8 cellular contexts compared by ENCODE assay signal in genomic region chr17:336110-337021, GRCh38. TPM values are rescaled to one million over a fixed set of nuclear protein-coding genes. Genes with fewer than 3 reads are reported as not detected.
DNase-seq lines count a peak whose midpoint lies in the region; ATAC-seq and TF ChIP-seq lines count a peak whose summit lies in the region.

No MANE protein-coding gene starts in this region.

- H3K4me3 Mint-ChIP-seq in CD4-positive, CD25-positive, alpha-beta regulatory T cell: peak overlapping the region in 2 of 4 donors; percentile 59 to 70

- H3K4me3 ChIP-seq in CD4-positive, CD25-positive, alpha-beta regulatory T cell (ENCODE audit: low read depth, low read length): no peak overlapping the region
- H3K4me3 ChIP-seq in coronary artery: peak overlapping the region; percentile 45
- H3K4me3 ChIP-seq in neuronal stem cell (ENCODE audit: low read length in 2 of 2): no peak overlapping the region

- no peak overlapping the region for H3K4ac ChIP-seq in neuronal stem cell (ENCODE audit: low read length)

- peaks cover 6% of the 10 kb centered on the region for H3K4me1 ChIP-seq in CD4-positive, CD25-positive, alpha-beta regulatory T cell (ENCODE audit: control insufficient read depth, insufficient read depth, low read length, poor library complexity, severe bottlenecking)
- H3K4me1 ChIP-seq in neuronal stem cell (ENCODE audit: control insufficient read depth in 2 of 2, insufficient read depth in 1 of 2, low read depth in 1 of 2, low read length in 2 of 2): peaks cover 5 to 10% of the 10 kb centered on the region in 2 donors

- H3K9me3 ChIP-seq in CD4-positive, CD25-positive, alpha-beta regulatory T cell (ENCODE audit: control insufficient read depth in 2 of 2, low read length in 2 of 2): no peaks in the 10 kb centered on the region
- no peaks in the 10 kb centered on the region for H3K9me3 ChIP-seq in neuronal stem cell (replicated peaks in 1 of 2; ENCODE audit: control insufficient read depth in 2 of 2, insufficient read depth in 1 of 2, low read depth in 1 of 2, low read length in 2 of 2)

- WGBS in neuronal stem cell (ENCODE audit: extremely low coverage in 2 of 2, insufficient read length in 2 of 2, insufficient replicate concordance in 1 of 2), 2 donors: no CpG with 5 or more reads among the region's 37 CpGs

- peak; percentile 6 to 50 (median 23) for DNase-seq in CD4-positive, CD25-positive, alpha-beta regulatory T cell
- DNase-seq in NCI-H1694 treated with DMSO at 0.1 percent for 48 hours (lab: John Stamatoyannopoulos, UW) (peak; percentile 51), coronary artery (ENCODE audit: low spot score) (no peak), neuronal stem cell (ENCODE audit: low spot score) (no peak), cerebellar cortex (ENCODE audit: low spot score) (no peak), globus pallidus (ENCODE audit: low spot score) (no peak)

- TF ChIP-seq CTCF in coronary artery (IDR thresholded peaks at IDR 0.05): no peak

- peak overlapping the region; percentile 49 for H2BK5ac ChIP-seq in neuronal stem cell (ENCODE audit: low read length)

- peak overlapping the region; percentile 71 for H2AK5ac ChIP-seq in neuronal stem cell (ENCODE audit: low read depth, low read length)

- H3K27ac Mint-ChIP-seq in CD4-positive, CD25-positive, alpha-beta regulatory T cell: peak overlapping the region; percentile 85 to 88 (median 85)

- peak overlapping the region; percentile 17 for H3K14ac ChIP-seq in neuronal stem cell (ENCODE audit: low read length)

- H3K23ac ChIP-seq in neuronal stem cell (ENCODE audit: low read depth, low read length, poor library complexity): peak overlapping the region; percentile 31

- no peak overlapping the region for H2BK120ac ChIP-seq in neuronal stem cell (ENCODE audit: low read depth, low read length)

- no peak overlapping the region for H2BK12ac ChIP-seq in neuronal stem cell (ENCODE audit: low read length)

- H3K9ac ChIP-seq in neuronal stem cell (ENCODE audit: low read depth, low read length, poor library complexity): no peak overlapping the region

- no peak overlapping the region for H4K8ac ChIP-seq in neuronal stem cell (ENCODE audit: low read depth, low read length)

- no peaks in the 10 kb centered on the region for H3K9me3 Mint-ChIP-seq in CD4-positive, CD25-positive, alpha-beta regulatory T cell

- H3K79me1 ChIP-seq in neuronal stem cell (ENCODE audit: low read depth, low read length): peaks cover 7% of the 10 kb centered on the region

- ATAC-seq in CD4-positive, CD25-positive, alpha-beta regulatory T cell (ENCODE audit: low read depth in 2 of 2): peak; percentile 51 to 52
- no peak for ATAC-seq in GM21423 (IDR thresholded peaks at IDR 0.05; ENCODE audit: unreplicated experiment)
- no peak for ATAC-seq in GM19397 (IDR thresholded peaks at IDR 0.05; ENCODE audit: unreplicated experiment)

- H3K4me1 Mint-ChIP-seq in CD4-positive, CD25-positive, alpha-beta regulatory T cell: peaks cover 0 to 43% (median 4%) of the 10 kb centered on the region in 4 donors

- peaks cover 4% of the 10 kb centered on the region for H3K27me3 Mint-ChIP-seq in CD4-positive, CD25-positive, alpha-beta regulatory T cell

- H2AFZ ChIP-seq in neuronal stem cell (ENCODE audit: low read length): no peak overlapping the region

- no peak overlapping the region for H3K4me2 ChIP-seq in neuronal stem cell (ENCODE audit: insufficient read depth, low read length, poor library complexity, severe bottlenecking)

- H3K27ac ChIP-seq in CD4-positive, CD25-positive, alpha-beta regulatory T cell (ENCODE audit: insufficient read depth, low read length, poor library complexity, severe bottlenecking): no peak overlapping the region
- H3K27ac ChIP-seq in coronary artery (peak overlapping the region in 1 of 2 donors; percentile 57), neuronal stem cell (replicated peaks; ENCODE audit: low read length) (no peak overlapping the region)

- peak overlapping the region; percentile 38 for H2BK15ac ChIP-seq in neuronal stem cell (ENCODE audit: low read length)

- H3K27me3 ChIP-seq in CD4-positive, CD25-positive, alpha-beta regulatory T cell (ENCODE audit: control insufficient read depth, insufficient read depth, low read length): no peaks in the 10 kb centered on the region
- H3K27me3 ChIP-seq in neuronal stem cell (ENCODE audit: control insufficient read depth in 3 of 3, insufficient read depth in 3 of 3, low read depth in 1 of 3, low read length in 3 of 3): no peaks in the 10 kb centered on the region

- peak overlapping the region; percentile 11 for H3K18ac ChIP-seq in neuronal stem cell (ENCODE audit: low read length)

- no peaks in the 10 kb centered on the region for H3K36me3 Mint-ChIP-seq in CD4-positive, CD25-positive, alpha-beta regulatory T cell

- H4K91ac ChIP-seq in neuronal stem cell (ENCODE audit: low read depth, low read length, poor library complexity): no peak overlapping the region

- no peaks in the 10 kb centered on the region for H3K36me3 ChIP-seq in CD4-positive, CD25-positive, alpha-beta regulatory T cell (ENCODE audit: control insufficient read depth, insufficient read depth, low read length)
- H3K36me3 ChIP-seq in neuronal stem cell (replicated peaks in 1 of 2; ENCODE audit: control insufficient read depth in 2 of 2, insufficient read depth in 2 of 2, low read length in 2 of 2): no peaks in the 10 kb centered on the region

RNA-seq across cellular contexts. Expression of gene RPH3AL, which starts 16.2 kb away (rescaled TPM):
- 5.6 TPM for total RNA-seq in CD4-positive, CD25-positive, alpha-beta regulatory T cell
- 1 to 10 TPM in 2 of 4 donors, under 1 TPM in 2; 0.65 to 4.8 (median 1.9) TPM for polyA plus RNA-seq in CD4-positive, CD25-positive, alpha-beta regulatory T cell
- 7.7 TPM for polyA plus RNA-seq in neuronal stem cell (2013, experiment 1 of 2)
- 6.5 TPM for polyA plus RNA-seq in neuronal stem cell (2013, experiment 2 of 2)

Comparison
In these comparisons a context has a peak if more than half of its experiments do, and no peak if none do; other contexts are left out.
1. ATAC-seq: peak in CD4-positive, CD25-positive, alpha-beta regulatory T cell (2 of 2); none in GM21423 (single experiment) and GM19397 (single experiment).
2. DNase-seq: peak in CD4-positive, CD25-positive, alpha-beta regulatory T cell (3 of 3) and NCI-H1694 treated with DMSO at 0.1 percent for 48 hours (single experiment); none in coronary artery (single experiment), neuronal stem cell (single experiment), cerebellar cortex (single experiment) and globus pallidus (single experiment).